19 cellular contexts compared by ENCODE assay signal in genomic region chr3:27352047-27352446, GRCh38.
"Had no signal": no experiment of that assay in that cellular context is flagged by ENCODE, and none has a peak within 500 bp of the region (broad histone marks: within the 10 kb centered on the region; RNA-seq: fewer than 3 reads in every experiment).

No MANE protein-coding gene starts in this region.

- H3K27me3 ChIP-seq: ovary, right atrium auricular region, sigmoid colon, spleen, transverse colon, upper lobe of right lung, uterus had no signal

- H3K9me3 Mint-ChIP-seq: effector memory CD8-positive, alpha-beta T cell; memory B cell; natural killer cell; stimulated activated memory B cell treated with anti-CD40 and anti-IgM and Interleukin-4, amounts not matched to agents 10 μg/mL and 1 μg/mL and 100 μg/mL, for 72 hours had no signal

- H3K27me3 Mint-ChIP-seq: effector memory CD8-positive, alpha-beta T cell; memory B cell; stimulated activated memory B cell treated with anti-CD40 and anti-IgM and Interleukin-4, amounts not matched to agents 10 μg/mL and 1 μg/mL and 100 μg/mL, for 72 hours had no signal

- H3K4me3 Mint-ChIP-seq: effector memory CD8-positive, alpha-beta T cell; memory B cell; natural killer cell; stimulated activated memory B cell treated with anti-CD40 and anti-IgM and Interleukin-4, amounts not matched to agents 10 μg/mL and 1 μg/mL and 100 μg/mL, for 72 hours had no signal

- H3K36me3 ChIP-seq: ovary, right atrium auricular region, spleen, transverse colon, upper lobe of right lung, uterus had no signal

- DNase-seq: effector memory CD8-positive, alpha-beta T cell; head of caudate nucleus; natural killer cell; occipital lobe; ovary; posterior cingulate gyrus; sigmoid colon; spleen; stimulated activated CD4-positive, alpha-beta T cell treated with anti-CD3 and anti-CD28 coated beads, Interleukin-4, amount 100 ng/mL, for 4 hours; stimulated activated naive CD8-positive, alpha-beta T cell treated with anti-CD3 and anti-CD28 coated beads, Interleukin-15, Interleukin-2, amounts not matched to agents 100 U/mL and 50 U/mL, for 24 hours; transverse colon; upper lobe of right lung; uterus had no signal

- H3K36me3 Mint-ChIP-seq: memory B cell; natural killer cell; stimulated activated memory B cell treated with anti-CD40 and anti-IgM and Interleukin-4, amounts not matched to agents 10 μg/mL and 1 μg/mL and 100 μg/mL, for 72 hours had no signal

- H3K27ac Mint-ChIP-seq: memory B cell; natural killer cell; stimulated activated memory B cell treated with anti-CD40 and anti-IgM and Interleukin-4, amounts not matched to agents 10 μg/mL and 1 μg/mL and 100 μg/mL, for 72 hours had no signal

- H3K9me3 ChIP-seq: ovary, right atrium auricular region, sigmoid colon, spleen, transverse colon, upper lobe of right lung, uterus had no signal

- H3K4me1 ChIP-seq: right atrium auricular region, upper lobe of right lung, uterus had no signal

- H3K27ac ChIP-seq: coronary artery, ovary, right atrium auricular region, sigmoid colon, spleen, transverse colon, upper lobe of right lung, uterus had no signal

- H3K4me3 ChIP-seq: coronary artery, lung, ovary, right atrium auricular region, sigmoid colon, skin epidermis, spleen, transverse colon, upper lobe of right lung, uterus had no signal

- ATAC-seq: effector memory CD8-positive, alpha-beta T cell; natural killer cell; stimulated activated memory B cell treated with anti-CD40 and anti-IgM and Interleukin-4, amounts not matched to agents 10 μg/mL and 1 μg/mL and 100 μg/mL, for 72 hours; stimulated activated naive CD8-positive, alpha-beta T cell treated with anti-CD3 and anti-CD28 coated beads, Interleukin-15, Interleukin-2, amounts not matched to agents 100 U/mL and 50 U/mL, for 24 hours; upper lobe of right lung had no signal
